ENCODE assay signal across 17 cellular contexts in the genomic region with DNA sequence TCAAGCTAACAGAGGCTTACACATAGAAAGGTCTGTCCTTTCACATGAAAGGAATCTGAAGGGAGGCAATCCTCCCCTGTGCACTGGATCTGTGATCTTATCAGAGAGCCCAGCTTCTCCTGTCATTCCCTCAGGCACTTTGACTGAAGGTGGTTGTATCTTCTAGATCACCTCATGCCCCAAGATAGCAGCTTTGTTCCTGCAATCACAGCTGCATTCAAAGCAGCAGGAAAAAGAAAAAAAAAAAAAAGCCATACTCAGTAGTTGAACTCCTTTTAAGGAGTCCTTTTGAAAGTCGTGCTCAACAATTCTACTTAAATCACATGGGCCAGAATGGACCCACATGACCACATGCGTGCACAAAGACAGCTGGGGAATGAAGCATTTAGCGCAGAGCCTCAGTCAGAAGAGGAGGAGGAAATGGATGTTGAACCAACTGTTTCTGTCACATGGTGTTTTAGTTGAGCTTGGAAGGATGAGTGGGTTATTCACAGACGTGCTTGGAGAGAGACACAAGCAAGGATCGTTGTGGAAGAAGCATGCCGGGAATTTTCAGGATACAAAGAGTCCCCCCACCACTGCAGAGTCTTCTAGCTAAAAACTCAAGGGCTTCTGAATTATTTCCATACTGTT. TPM values are rescaled to one million over a fixed set of nuclear protein-coding genes. Genes with fewer than 3 reads are reported as not detected.
DNase-seq lines count a peak whose midpoint lies in the region; ATAC-seq and TF ChIP-seq lines count a peak whose summit lies in the region.
"Had no signal": no experiment of that assay in that cellular context is flagged by ENCODE, and none has a peak within 500 bp of the region (broad histone marks: within the 10 kb centered on the region; RNA-seq: fewer than 3 reads in every experiment).

No MANE protein-coding gene starts in this region.

- no peak overlapping the region for H3K14ac ChIP-seq in H9 (ENCODE audit: insufficient read depth, low read length)

- no peak overlapping the region for H3K56ac ChIP-seq in H9 (ENCODE audit: insufficient read length, low read depth, low read length)

- H3K4me3 ChIP-seq in gastrocnemius medialis: no peak overlapping the region
- H3K4me3 ChIP-seq: testis had no signal

- in situ Hi-C loops in gastrocnemius medialis (cut with MboI; ENCODE audit: low sequenced_read_pairs in 4 of 4): no loop called here

- H3K9me3 ChIP-seq in gastrocnemius medialis: no peaks in the 10 kb centered on the region
- H3K9me3 ChIP-seq in H9 (ENCODE audit: control insufficient read depth, low read depth, low read length): no peaks in the 10 kb centered on the region
- H3K9me3 ChIP-seq: testis had no signal

- no peak overlapping the region for H3K4me2 ChIP-seq in H9 (ENCODE audit: insufficient read depth, insufficient read length, low read length)

- no peak overlapping the region for H3K9ac ChIP-seq in H9 (ENCODE audit: extremely low read depth, insufficient read length, low read length)

- no peak for TF ChIP-seq POLR2A in gastrocnemius medialis (IDR thresholded peaks at IDR 0.05)

- H3K23ac ChIP-seq in H9 (ENCODE audit: insufficient read length, low read depth, low read length): no peak overlapping the region

- peaks cover 21% of the 10 kb centered on the region for H3K27me3 Mint-ChIP-seq in H9 (ENCODE audit: low read depth)

- H3K79me2 ChIP-seq in H9 (ENCODE audit: insufficient read depth, low read length): no peaks in the 10 kb centered on the region

- no peaks in the 10 kb centered on the region for H4K20me1 ChIP-seq in H9 (ENCODE audit: control insufficient read depth, insufficient read depth, insufficient read length)

- H2BK15ac ChIP-seq in H9 (ENCODE audit: low read depth, low read length): no peak overlapping the region

- intact Hi-C loops in gastrocnemius medialis (cut with DNase I; ENCODE audit: low total_unique reads): no loop called here

- H2BK20ac ChIP-seq in H9 (ENCODE audit: low read depth, low read length, poor library complexity, severe bottlenecking): no peak overlapping the region

- no peaks in the 10 kb centered on the region; a peak in 1 of 5 replicates for H3K9me3 Mint-ChIP-seq in H9
- H3K9me3 Mint-ChIP-seq: natural killer cell treated with Interleukin-12 subunit alpha and Interleukin-12 subunit beta and Interleukin-15 and Interleukin-18, amount 100 ng/mL, for 72 hours; T-cell had no signal

- no peak overlapping the region for H2BK12ac ChIP-seq in H9 (ENCODE audit: insufficient read length, low read depth, low read length)

- no peaks in the 10 kb centered on the region for H3K23me2 ChIP-seq in H9 (ENCODE audit: insufficient read length, low read depth, low read length, poor library complexity, severe bottlenecking)

- H3K27ac Mint-ChIP-seq in H9: no peak overlapping the region
- H3K27ac Mint-ChIP-seq: natural killer cell treated with Interleukin-12 subunit alpha and Interleukin-12 subunit beta and Interleukin-15 and Interleukin-18, amount 100 ng/mL, for 72 hours; T-cell had no signal

- no peak overlapping the region for H3K4me3 Mint-ChIP-seq in H9
- H3K4me3 Mint-ChIP-seq: natural killer cell treated with Interleukin-12 subunit alpha and Interleukin-12 subunit beta and Interleukin-15 and Interleukin-18, amount 100 ng/mL, for 72 hours; T-cell had no signal

- H3K36me3 ChIP-seq in gastrocnemius medialis: no peaks in the 10 kb centered on the region

- no peak overlapping the region for H4K91ac ChIP-seq in H9 (ENCODE audit: insufficient read length, low read depth, low read length)

- no peak overlapping the region for H4K5ac ChIP-seq in H9 (ENCODE audit: insufficient read length, low read depth, low read length)

- no peak overlapping the region for H2BK120ac ChIP-seq in H9 (ENCODE audit: low read depth, low read length, poor library complexity, severe bottlenecking)

- no peak overlapping the region for H4K8ac ChIP-seq in H9 (replicated peaks; ENCODE audit: insufficient read length, low read depth, low read length)

- no peaks in the 10 kb centered on the region for H3K4me1 ChIP-seq in gastrocnemius medialis
- peaks cover 2% of the 10 kb centered on the region; the same call in 1 of the 2 replicates for H3K4me1 ChIP-seq in H9 (ENCODE audit: insufficient read depth, low read length)
- H3K4me1 ChIP-seq: testis had no signal

- WGBS in H9 (ENCODE audit: extremely low coverage, insufficient read length, low lambda C conversion rate): no CpG with 5 or more reads among the region's 6 CpGs

- no peak overlapping the region for H2AFZ ChIP-seq in H9 (ENCODE audit: low read length)

- H3T11ph ChIP-seq in H9 (ENCODE audit: low read length): no peak overlapping the region

- TF ChIP-seq CTCF in gastrocnemius medialis (IDR thresholded peaks at IDR 0.05 in 4 of 5, conservative IDR thresholded peaks at IDR 0.05 in 1 of 5) (no peak), H9 (conservative IDR thresholded peaks at IDR 0.05) (no peak)

- peak; percentile 24 for DNase-seq in MV-4-11 (lab: John Stamatoyannopoulos, UW)
- DNase-seq in dermis blood vessel endothelial cell: peak; percentile 69
- peak; percentile 20 for DNase-seq in kidney tubule cell (ENCODE audit: low spot score)
- no peak for DNase-seq in gastrocnemius medialis
- DNase-seq in H9: no peak
- no peak for DNase-seq in SIG-M5 treated with dmso at 0.1 percent for 504 hours (lab: John Stamatoyannopoulos, UW; ENCODE audit: unreplicated experiment)
- no peak for DNase-seq in activated effector memory CD4-positive, alpha-beta T cell treated with anti-CD3 and anti-CD28 coated beads, Interleukin-2, amount 50 U/mL, for 16 hours
- DNase-seq: cortex of kidney; NCI-H69; retina; stimulated activated CD4-positive, alpha-beta T cell treated with anti-CD3 and anti-CD28 coated beads, Interleukin-2, amount 100 ng/mL, for 24 hours; T-cell; testis had no signal

- H3K79me1 ChIP-seq in H9 (ENCODE audit: insufficient read depth, low read depth, low read length, poor library complexity, severe bottlenecking): no peaks in the 10 kb centered on the region

- ATAC-seq in gastrocnemius medialis: peak in 1 of 2 donors; percentile 21
- ATAC-seq in HG02884 (IDR thresholded peaks at IDR 0.05; ENCODE audit: unreplicated experiment): no peak
- ATAC-seq: left lobe of liver; natural killer cell treated with Interleukin-12 subunit alpha and Interleukin-12 subunit beta and Interleukin-15 and Interleukin-18, amount 100 ng/mL, for 72 hours; T-cell had no signal

- H2AK5ac ChIP-seq in H9 (ENCODE audit: insufficient read length, low read length): no peak overlapping the region

- H3K27me3 ChIP-seq in gastrocnemius medialis: no peaks in the 10 kb centered on the region
- H3K27me3 ChIP-seq in H9 (ENCODE audit: insufficient read depth, low read length): no peaks in the 10 kb centered on the region
- H3K27me3 ChIP-seq: testis had no signal

- H3K4ac ChIP-seq in H9 (ENCODE audit: low read depth, low read length): no peak overlapping the region

- peaks cover 34 to 38% of the 10 kb centered on the region in 2 experiments for H3K4me1 Mint-ChIP-seq in H9

- H3K27ac ChIP-seq in gastrocnemius medialis (peak overlapping the region in 3 of 4 donors; percentile 34 to 61 (median 56)), H9 (ENCODE audit: insufficient read length, low read depth, low read length) (no peak overlapping the region)
- H3K27ac ChIP-seq: C4-2B had no signal

- no peak overlapping the region for H3K18ac ChIP-seq in H9 (ENCODE audit: insufficient read length, low read depth, low read length)

- H3K36me3 Mint-ChIP-seq in H9 (ENCODE audit: insufficient read depth in 1 of 3, low read depth in 3 of 3): no peaks in the 10 kb centered on the region
- H3K36me3 Mint-ChIP-seq: natural killer cell treated with Interleukin-12 subunit alpha and Interleukin-12 subunit beta and Interleukin-15 and Interleukin-18, amount 100 ng/mL, for 72 hours; T-cell had no signal

- H2BK5ac ChIP-seq in H9 (ENCODE audit: insufficient read length, low read length): no peak overlapping the region

RNA-seq across cellular contexts. Expression of a gene that starts 13.0 kb away (rescaled TPM):
- 228 and 372 TPM in 2 replicates for total RNA-seq in dermis blood vessel endothelial cell
- 100 to 1,000 TPM in 1 of 4 donors, 10 to 100 TPM in 3; 21.3 to 171 (median 38.9) TPM for total RNA-seq in gastrocnemius medialis
- 145 and 148 TPM in 2 replicates for total RNA-seq in H9 (2021)

Comparison
In these comparisons a context has a peak if more than half of its experiments do, and no peak if none do; other contexts are left out.
1. DNase-seq: peak in MV-4-11 (single experiment), dermis blood vessel endothelial cell (single experiment) and kidney tubule cell (single experiment); none in gastrocnemius medialis (0 of 2), H9 (single experiment), SIG-M5 treated with dmso at 0.1 percent for 504 hours (single experiment) and activated effector memory CD4-positive, alpha-beta T cell treated with anti-CD3 and anti-CD28 coated beads, Interleukin-2, amount 50 U/mL, for 16 hours (single experiment).